ENCODE assay signal across 1 cellular context in genomic region chr16:50910698-50911025, GRCh38.
TF ChIP-seq lines count a peak whose summit lies in the region.

No MANE protein-coding gene starts in this region.

TF ChIP-seq in HepG2, 621 proteins besides CTCF, POLR2A, EP300 and RAD21 (continued from another document):
- TF ChIP-seq TFDP2 (CRISPR knock-in tag; IDR thresholded peaks at IDR 0.05) (no peak), HOXA7 (CRISPR knock-in tag; IDR thresholded peaks at IDR 0.05) (no peak), SIN3A (IDR thresholded peaks at IDR 0.05; ENCODE audit: borderline replicate concordance, low read depth, low read length) (no peak), ZNF549 (CRISPR knock-in tag; IDR thresholded peaks at IDR 0.05) (no peak)
